ENCODE assay signal across 8 cellular contexts in the genomic region with DNA sequence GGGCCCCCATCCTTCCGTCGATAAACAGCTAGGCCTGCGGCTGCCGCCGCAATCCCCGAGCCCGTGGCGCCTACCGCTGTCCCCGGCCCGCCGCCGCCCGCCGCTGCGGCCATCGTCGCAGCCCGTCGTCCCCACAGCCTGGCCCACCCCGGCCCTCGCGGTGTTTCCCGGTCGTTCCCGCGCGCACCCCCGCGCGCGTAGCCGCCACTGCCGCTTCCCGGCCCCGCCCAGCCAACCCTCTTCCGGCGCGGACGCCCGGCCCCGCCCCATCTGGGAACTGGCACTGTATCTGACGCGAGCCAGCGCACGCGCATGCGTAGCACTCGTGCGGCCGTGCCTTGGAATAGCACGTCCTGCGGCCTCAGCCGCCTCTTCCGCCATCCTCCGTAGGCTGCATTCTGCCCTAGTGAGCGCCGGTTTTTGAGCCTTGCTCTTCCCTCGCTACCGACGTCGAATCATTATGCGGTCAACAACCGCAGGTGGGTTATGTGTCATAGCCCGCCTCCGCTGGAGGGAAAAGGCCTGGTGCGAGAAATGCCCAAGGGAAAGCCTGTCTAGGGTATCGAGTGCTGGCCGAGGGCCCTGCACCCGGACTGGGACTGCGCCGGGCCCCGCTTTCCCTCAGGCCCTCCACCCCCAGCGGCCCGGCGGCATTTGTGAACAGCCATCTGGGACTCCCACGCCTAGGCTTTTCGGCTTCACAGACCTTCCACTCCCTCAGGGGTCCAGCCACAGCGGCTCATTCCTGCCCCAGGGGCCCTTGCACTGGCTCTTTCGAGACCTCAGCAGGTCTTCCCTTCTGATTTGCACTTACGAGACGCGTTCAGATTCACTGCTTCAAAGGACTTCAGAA. TPM values are rescaled to one million over a fixed set of nuclear protein-coding genes. Genes with fewer than 3 reads are reported as not detected.
DNase-seq lines count a peak whose midpoint lies in the region; ATAC-seq, FAIRE-seq and TF ChIP-seq lines count a peak whose summit lies in the region.

Gene SMARCC1, minus strand, starts transcription at position 209 of the 853 bp plus-strand sequence. Its CDS starts 96 bp downstream, at position 113.

- H3K79me2 ChIP-seq in OCI-LY1 (ENCODE audit: insufficient read depth, low read length) (peaks cover 47% of the 10 kb centered on the region), endothelial cell of umbilical vein (ENCODE audit: control insufficient read depth, insufficient read depth, low read length) (peaks cover 45% of the 10 kb centered on the region)

- no peak within 1 kb of the TSS for H2AFZ ChIP-seq in OCI-LY1 (ENCODE audit: low read length)
- H2AFZ ChIP-seq in endothelial cell of umbilical vein (ENCODE audit: low read depth, low read length), result peak within 1 kb of the TSS; percentile 42

- peak; percentile 75 for ATAC-seq in GM21447 (IDR thresholded peaks at IDR 0.05; ENCODE audit: unreplicated experiment)

- TSS peak; percentile 82 for BruUV-seq in endothelial cell of umbilical vein (replicated peaks; lab: Mats Ljungman, UMichigan)

- H3K36me3 ChIP-seq in HUES64 (ENCODE audit: insufficient read depth, low read length) (peaks cover 11% of the 10 kb centered on the region; the same call in 1 of the 2 replicates), OCI-LY1 (ENCODE audit: insufficient read depth, low read length) (peaks cover 25% of the 10 kb centered on the region), endothelial cell of umbilical vein (ENCODE audit: control insufficient read depth in 2 of 2, extremely low read depth in 1 of 2, insufficient read depth in 2 of 2, low read length in 2 of 2) (no peaks in the 10 kb centered on the region)

- peak; percentile 94 for FAIRE-seq in endothelial cell of umbilical vein (lab: Jason Lieb, UNC)

- CTCF ChIA-PET in endothelial cell of umbilical vein (lab: Charles Lee), result no interaction called here

- peaks cover 14% of the 10 kb centered on the region for H3K4me1 ChIP-seq in HUES64 (ENCODE audit: insufficient read depth, low read length)
- peaks cover 41% of the 10 kb centered on the region for H3K4me1 ChIP-seq in OCI-LY1 (ENCODE audit: insufficient read depth, low read length, severe bottlenecking)
- peaks cover 12% of the 10 kb centered on the region for H3K4me1 ChIP-seq in endothelial cell of umbilical vein (ENCODE audit: control insufficient read depth, extremely low read depth, insufficient read depth, low read length)

- H4K20me1 ChIP-seq in OCI-LY1 (ENCODE audit: insufficient read depth, low read length) (0 out of 2 replicates have a peak, but pooled peaks cover 4% of the 10 kb centered on the region), endothelial cell of umbilical vein (replicated peaks; ENCODE audit: control insufficient read depth, extremely low read depth, insufficient read depth, low read length) (peaks cover 3% of the 10 kb centered on the region)

- H3K4me2 ChIP-seq in OCI-LY1 (ENCODE audit: low read length) (peak within 1 kb of the TSS; percentile 86), endothelial cell of umbilical vein (ENCODE audit: insufficient read depth, low read length) (peak within 1 kb of the TSS; percentile 86)

- intact Hi-C loops in endothelial cell of umbilical vein (cut with micrococcal nuclease), result loop anchor here (1.0 to 5.0 kb wide), 2 partner anchors 80 to 269 kb away; partner anchors contain the start of gene ELP6

- DNase-seq in D341Med (ENCODE audit: low spot score), result peak; percentile 99
- DNase-seq in activated CD8-positive, alpha-beta memory T cell treated with anti-CD3 and anti-CD28 coated beads, Interleukin-2, amount 50 U/mL, for 48 hours, result peak; percentile 99
- peak; percentile 98 for DNase-seq in endothelial cell of umbilical vein (ENCODE audit: low read depth, low spot score)
- peak; percentile 94 for DNase-seq in middle frontal gyrus (ENCODE audit: extremely low spot score, low spot score)
- DNase-seq in stimulated activated CD8-positive, alpha-beta memory T cell treated with anti-CD3 and anti-CD28 coated beads, Interleukin-2, amount 100 ng/mL, for 48 hours (ENCODE audit: low read depth in 2 of 2), result peak; percentile 98 to 99

- H3K9me2 ChIP-seq in OCI-LY1 (ENCODE audit: low read depth, low read length), result no peaks in the 10 kb centered on the region

- H3K9ac ChIP-seq in HUES64 (ENCODE audit: low read depth, low read length) (peak within 1 kb of the TSS; percentile 99), OCI-LY1 (ENCODE audit: low read length) (peak within 1 kb of the TSS; percentile 95), endothelial cell of umbilical vein (replicated peaks; ENCODE audit: extremely low read depth, insufficient read depth, low read length) (peak within 1 kb of the TSS; percentile 99)

- dilution Hi-C loops in endothelial cell of umbilical vein (cut with MboI; ENCODE audit: extremely low pct_ligation_motif_present, low sequenced_read_pairs), result no loop called here

- TF ChIP-seq POLR2A in endothelial cell of umbilical vein (IDR thresholded peaks at IDR 0.05; ENCODE audit: low read depth, low read length), result peak; percentile 97

- under 1% methylated on average over 83 of the region's 83 CpGs for WGBS in HUES64

- H3K27me3 ChIP-seq in HUES64 (ENCODE audit: insufficient read depth, low read length) (no peaks in the 10 kb centered on the region), OCI-LY1 (ENCODE audit: insufficient read depth, low read length) (no peaks in the 10 kb centered on the region), endothelial cell of umbilical vein (ENCODE audit: control insufficient read depth in 2 of 2, insufficient read depth in 2 of 2, low read length in 2 of 2) (no peaks in the 10 kb centered on the region)

- no peak for TF ChIP-seq CTCF in OCI-LY1 (IDR thresholded peaks at IDR 0.05; ENCODE audit: low read length)
- no peak for TF ChIP-seq CTCF in endothelial cell of umbilical vein (IDR thresholded peaks at IDR 0.05; ENCODE audit: extremely low read depth in 1 of 2, insufficient read depth in 1 of 2, low read depth in 1 of 2, low read length in 2 of 2)

- H3K27ac ChIP-seq in HUES64 (ENCODE audit: low read depth, low read length) (peak within 1 kb of the TSS; percentile 98), OCI-LY1 (ENCODE audit: low read depth, low read length, poor library complexity, severe bottlenecking) (peak within 1 kb of the TSS; percentile 89), endothelial cell of umbilical vein (ENCODE audit: insufficient read depth, low read depth, low read length) (peak within 1 kb of the TSS; percentile 89)

- H3K9me3 ChIP-seq in HUES64 (ENCODE audit: insufficient read depth, low read depth, low read length) (no peaks in the 10 kb centered on the region), OCI-LY1 (ENCODE audit: low read length) (no peaks in the 10 kb centered on the region), endothelial cell of umbilical vein (replicated peaks; ENCODE audit: control insufficient read depth, insufficient read depth, low read length) (no peaks in the 10 kb centered on the region)

- H3F3A ChIP-seq in OCI-LY1 (ENCODE audit: insufficient read depth, low read length), result no peaks in the 10 kb centered on the region

- H3K4me3 ChIP-seq in HUES64 (ENCODE audit: low read length) (peak within 1 kb of the TSS; percentile 72), OCI-LY1 (ENCODE audit: low read depth, low read length, poor library complexity, severe bottlenecking) (peak within 1 kb of the TSS; percentile 97), endothelial cell of umbilical vein (replicated peaks in 1 of 3; ENCODE audit: insufficient read depth in 1 of 3, low read depth in 1 of 3, low read length in 3 of 3) (peak within 1 kb of the TSS; percentile 69 to 95 (median 82))

- H3K9me1 ChIP-seq in endothelial cell of umbilical vein (replicated peaks; ENCODE audit: control insufficient read depth, extremely low read depth, insufficient read depth, low read length), result no peaks in the 10 kb centered on the region

- POLR2A ChIA-PET in endothelial cell of umbilical vein (lab: Charles Lee), result no interaction called here

TF ChIP-seq in endothelial cell of umbilical vein, 7 proteins besides CTCF, POLR2A, EP300 and RAD21:
- TF ChIP-seq GATA2 (IDR thresholded peaks at IDR 0.05; ENCODE audit: insufficient read depth, insufficient read length, low read depth, low read length), result no peak
- TF ChIP-seq JUN (IDR thresholded peaks at IDR 0.05; ENCODE audit: borderline replicate concordance, insufficient read depth, insufficient read length, low read depth), result no peak
- TF ChIP-seq FOS (IDR thresholded peaks at IDR 0.05; ENCODE audit: borderline replicate concordance, insufficient read depth, low read length), result no peak
- TF ChIP-seq MYC (IDR thresholded peaks at IDR 0.05; ENCODE audit: low read depth, low read length), result no peak
- TF ChIP-seq POLR2AphosphoS5 (IDR thresholded peaks at IDR 0.05; ENCODE audit: insufficient read depth, low read depth, low read length), result peak; percentile 70
- no peak for TF ChIP-seq EZH2 (IDR thresholded peaks at IDR 0.05; ENCODE audit: borderline replicate concordance, low read depth, low read length, severe bottlenecking)
- TF ChIP-seq, protein P1, sequence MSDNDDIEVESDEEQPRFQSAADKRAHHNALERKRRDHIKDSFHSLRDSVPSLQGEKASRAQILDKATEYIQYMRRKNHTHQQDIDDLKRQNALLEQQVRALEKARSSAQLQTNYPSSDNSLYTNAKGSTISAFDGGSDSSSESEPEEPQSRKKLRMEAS (IDR thresholded peaks at IDR 0.05; ENCODE audit: insufficient read depth, insufficient read length), result no peak
TF ChIP-seq in endothelial cell of umbilical vein: peak in this region for 1.

RNA-seq across cellular contexts. Expression of gene SMARCC1, which starts in this region (rescaled TPM):
- polyA plus RNA-seq in HUES64 (2013, experiment 1 of 2), result 135 TPM
- 147 TPM for polyA plus RNA-seq in HUES64 (2013, experiment 2 of 2)
- total RNA-seq in endothelial cell of umbilical vein, result 123 and 138 TPM in 2 replicates
- polyA plus RNA-seq in endothelial cell of umbilical vein, result 23.0 and 24.0 TPM in 2 replicates
- polyA plus RNA-seq in endothelial cell of umbilical vein (2011; cell fraction: cytosol; rRNA removed), result 23.0 and 25.6 TPM in 2 replicates
- 35.5 and 48.3 TPM in 2 replicates for polyA plus RNA-seq in endothelial cell of umbilical vein (2011; cell fraction: nucleus; rRNA removed)
- polyA plus RNA-seq in endothelial cell of umbilical vein (2012), result 52.6 and 70.4 TPM in 2 replicates
- 82.3 and 116 TPM in 2 replicates for polyA minus RNA-seq in endothelial cell of umbilical vein
- 64.7 TPM for polyA minus RNA-seq in endothelial cell of umbilical vein (2011; cell fraction: cytosol; rRNA and poly(A)+ RNA removed)
- polyA minus RNA-seq in endothelial cell of umbilical vein (2011; cell fraction: nucleus; rRNA and poly(A)+ RNA removed), result 92.0 and 92.4 TPM in 2 replicates

Comparison
In these comparisons a context has a peak if more than half of its experiments do, and no peak if none do; other contexts are left out.
1. Peak in every context shown above with its lines: DNase-seq, ATAC-seq, H3K4me3 ChIP-seq and H3K27ac ChIP-seq.